11 cellular contexts compared by ENCODE assay signal in the genomic region with DNA sequence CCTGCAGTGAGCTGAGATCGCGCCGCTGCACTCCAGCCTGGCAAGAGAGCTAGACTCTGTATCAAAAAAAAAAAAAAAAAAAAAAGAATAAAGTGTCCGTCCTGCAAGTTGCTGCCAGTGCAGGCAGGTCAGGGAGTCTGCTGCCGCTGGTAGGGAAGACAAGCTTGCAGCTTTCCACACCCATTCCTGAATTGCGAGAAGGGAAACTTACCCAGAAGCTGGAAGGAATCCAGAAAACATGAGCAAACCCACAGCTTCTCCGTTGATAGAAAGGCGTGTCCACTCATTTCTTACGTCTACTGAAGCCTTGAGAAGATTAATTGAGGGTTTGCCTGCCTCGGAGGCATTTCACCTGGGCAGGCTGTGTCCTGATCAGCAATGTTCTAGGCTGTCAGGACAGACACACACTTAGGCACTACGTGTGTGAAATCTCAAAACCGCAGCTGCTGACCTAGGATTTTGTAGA.
A peak's percentile ranks its signal among the peaks of the same experiment; 100 is the strongest.
DNase-seq lines count a peak whose midpoint lies in the region; ATAC-seq, FAIRE-seq and TF ChIP-seq lines count a peak whose summit lies in the region.
"Had no signal": no experiment of that assay in that cellular context is flagged by ENCODE, and none has a peak within 500 bp of the region (broad histone marks: within the 10 kb centered on the region; RNA-seq: fewer than 3 reads in every experiment).

No MANE protein-coding gene starts in this region.

- POLR2A ChIA-PET in GM10248 (lab: Yijun Ruan, JAX), result no interaction called here

- intact Hi-C loops in pancreas (cut with DNase I), result no loop called here

- H3K36me3 ChIP-seq in esophagus (ENCODE audit: control insufficient read depth in 2 of 2, insufficient read depth in 2 of 2, low read length in 1 of 2) (no peaks in the 10 kb centered on the region), pancreas (no peaks in the 10 kb centered on the region)
- H3K36me3 ChIP-seq: SJCRH30 had no signal

- TF ChIP-seq POLR2A in erythroblast (IDR thresholded peaks at IDR 0.05; ENCODE audit: low read length), result no peak

- H3K27me3 ChIP-seq in esophagus (ENCODE audit: control insufficient read depth in 1 of 2, insufficient read depth in 2 of 2, low read length in 2 of 2), result no peaks in the 10 kb centered on the region
- no peaks in the 10 kb centered on the region for H3K27me3 ChIP-seq in pancreas
- H3K27me3 ChIP-seq: SJCRH30 had no signal

- CTCF ChIA-PET in GM10248 (lab: Yijun Ruan, JAX), result no interaction called here

- H3K4me1 ChIP-seq in esophagus (ENCODE audit: control insufficient read depth in 2 of 2, insufficient read depth in 2 of 2, low read length in 1 of 2) (no peaks in the 10 kb centered on the region), pancreas (no peaks in the 10 kb centered on the region)
- H3K4me1 ChIP-seq: SJCRH30 had no signal

- no peak for TF ChIP-seq CTCF in pancreas (IDR thresholded peaks at IDR 0.05)
- TF ChIP-seq CTCF in GM10248 (IDR thresholded peaks at IDR 0.05; ENCODE audit: control extremely low read depth, extremely low read depth, low read depth, missing control alignments), result no peak

- H3K4me3 ChIP-seq in esophagus (ENCODE audit: low read depth in 1 of 2, low read length in 2 of 2) (no peak overlapping the region), pancreas (peak overlapping the region in 2 of 4 donors; percentile 6 to 7)
- H3K4me3 ChIP-seq: SJCRH30 had no signal

- WGBS in esophagus, 2 donors, result 28% methylated on average over 12 of the region's 12 CpGs
- WGBS in pancreas, 2 donors, result 6 to 13% methylated on average over 12 of the region's 12 CpGs

- DNase-seq in EH (ENCODE audit: low read depth), result peak; percentile 15
- DNase-seq in NCI-H460 (ENCODE audit: extremely low read depth, low read depth), result peak; percentile 33
- DNase-seq in pancreas, result peak in 4 of 6 donors; percentile 54 to 80 (median 60)
- no peak for DNase-seq in GM10248 (ENCODE audit: extremely low spot score)
- no peak for DNase-seq in stimulated activated CD4-positive, alpha-beta T cell treated with anti-CD3 and anti-CD28 coated beads, Interleukin-2, amount 100 ng/mL, for 48 hours
- no peak for DNase-seq in erythroblast (lab: John Stamatoyannopoulos, UW)
- DNase-seq: activated CD8-positive, alpha-beta memory T cell treated with anti-CD3 and anti-CD28 coated beads, Interleukin-2, amount 50 U/mL, for 48 hours had no signal

- H3K9me3 ChIP-seq in esophagus (ENCODE audit: control insufficient read depth in 2 of 2, insufficient read depth in 1 of 2, low read depth in 1 of 2, low read length in 1 of 2), result no peaks in the 10 kb centered on the region
- no peaks in the 10 kb centered on the region for H3K9me3 ChIP-seq in pancreas
- H3K9me3 ChIP-seq: SJCRH30 had no signal

- peak overlapping the region; percentile 76 to 85 for H3K27ac ChIP-seq in esophagus (ENCODE audit: low read depth in 2 of 2, low read length in 1 of 2)
- peak overlapping the region; percentile 7 to 47 (median 46) for H3K27ac ChIP-seq in pancreas
- H3K27ac ChIP-seq: SJCRH30 had no signal

- no peak for FAIRE-seq in pancreas (lab: Jason Lieb, UNC)
- FAIRE-seq: endometrium had no signal

- ATAC-seq in pancreas, result peak; percentile 93 to 96 (median 96)
- no peak for ATAC-seq in GM21786 (IDR thresholded peaks at IDR 0.05; ENCODE audit: unreplicated experiment)

Comparison
In these comparisons a context has a peak if more than half of its experiments do, and no peak if none do; other contexts are left out.
1. DNase-seq: peak in EH (single experiment), NCI-H460 (single experiment) and pancreas (4 of 6); none in GM10248 (single experiment), stimulated activated CD4-positive, alpha-beta T cell treated with anti-CD3 and anti-CD28 coated beads, Interleukin-2, amount 100 ng/mL, for 48 hours (0 of 2) and erythroblast (0 of 2).